ENCODE assay signal across 10 cellular contexts in the genomic region with DNA sequence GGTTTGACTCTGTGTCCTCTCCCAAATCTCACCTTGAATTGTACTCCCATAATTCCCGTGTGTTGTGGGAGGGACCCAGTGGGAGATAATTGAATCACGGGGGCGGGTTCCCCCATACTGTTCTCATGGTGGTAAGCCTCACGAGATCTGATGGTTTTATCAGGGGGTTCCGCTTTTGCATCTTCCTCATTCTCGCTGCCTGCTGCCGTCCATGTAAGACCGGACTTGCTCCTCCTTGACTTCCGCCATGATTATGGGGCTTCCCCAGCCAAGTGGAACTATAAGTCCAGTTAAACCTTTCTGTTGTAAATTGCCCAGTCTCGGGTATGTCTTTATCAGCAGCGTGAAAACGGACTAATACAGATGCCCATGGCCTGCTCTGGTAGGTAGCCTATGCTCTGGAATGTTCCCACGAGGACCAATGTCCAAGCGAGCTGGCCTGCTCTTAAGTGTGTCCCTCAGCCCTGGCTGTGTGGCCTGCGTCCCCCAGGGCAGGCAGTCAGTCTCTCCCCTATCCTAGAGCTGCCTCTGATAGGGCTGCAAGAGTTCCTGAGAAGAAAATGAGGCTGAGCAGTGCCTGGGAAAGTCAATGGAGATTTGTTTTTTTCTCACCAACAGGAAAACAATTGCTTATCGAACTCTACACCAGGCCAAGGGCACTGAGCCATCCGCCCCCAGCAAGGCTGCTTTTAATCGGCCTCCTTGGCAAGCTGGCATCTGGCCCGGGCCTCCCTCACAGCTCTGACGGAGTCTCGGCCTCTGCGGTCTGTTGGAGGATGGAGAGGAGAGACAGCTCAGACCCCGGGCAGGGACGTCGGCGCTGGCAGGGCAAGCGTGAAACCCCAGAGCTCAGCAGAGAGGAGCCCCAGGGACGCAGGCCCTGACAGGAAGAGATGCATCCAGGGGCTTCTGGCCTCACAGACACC. TPM values are rescaled to one million over a fixed set of nuclear protein-coding genes. Genes with fewer than 3 reads are reported as not detected.
DNase-seq lines count a peak whose midpoint lies in the region; ATAC-seq and TF ChIP-seq lines count a peak whose summit lies in the region.
"Had no signal": no experiment of that assay in that cellular context is flagged by ENCODE, and none has a peak within 500 bp of the region (broad histone marks: within the 10 kb centered on the region; RNA-seq: fewer than 3 reads in every experiment).

No MANE protein-coding gene starts in this region.

- H3K27ac ChIP-seq in GM23338 (ENCODE audit: low read depth) (no peak overlapping the region), adrenal gland (peak overlapping the region in 4 of 5 donors; percentile 28 to 85 (median 63))

- H3K4me3 ChIP-seq in GM23338 = no peak overlapping the region
- H3K4me3 ChIP-seq in adrenal gland = no peak overlapping the region
- no peak overlapping the region for H3K4me3 ChIP-seq in skeletal muscle satellite cell (ENCODE audit: low read length)
- H3K4me3 ChIP-seq: transverse colon had no signal

- no peaks in the 10 kb centered on the region for H3K9me3 ChIP-seq in adrenal gland (replicated peaks in 1 of 3)
- H3K9me3 ChIP-seq in skeletal muscle satellite cell (replicated peaks; ENCODE audit: low read length) = no peaks in the 10 kb centered on the region
- H3K9me3 ChIP-seq: transverse colon had no signal

- H3K9ac ChIP-seq in skeletal muscle satellite cell (ENCODE audit: low read depth, low read length) = no peak overlapping the region

- intact Hi-C loops in adrenal gland (cut with DNase I) = no loop called here
- intact Hi-C loops in left ventricle myocardium superior (cut with micrococcal nuclease) = no loop called here

- H4K20me1 ChIP-seq in GM23338 (replicated peaks; ENCODE audit: insufficient read depth) = no peaks in the 10 kb centered on the region; the same call in 1 of the 2 replicates

- TF ChIP-seq CTCF in GM23338 (conservative IDR thresholded peaks at IDR 0.05; ENCODE audit: low read depth in 2 of 2) (no peak), adrenal gland (IDR thresholded peaks at IDR 0.05) (no peak)

- no peak for DNase-seq in GM23338 (ENCODE audit: low spot score)
- peak; percentile 61 to 80 (median 69) for DNase-seq in adrenal gland
- DNase-seq in left ventricle myocardium superior = peak; percentile 66
- DNase-seq in activated CD8-positive, alpha-beta memory T cell treated with anti-CD3 and anti-CD28 coated beads, Interleukin-2, amount 10 ng/mL, durations not matched to agents 7 days and 5 days = no peak
- no peak for DNase-seq in NCI-H2227 treated with DMSO at 0.1 percent for 48 hours (lab: John Stamatoyannopoulos, UW)
- DNase-seq: activated T-cell treated with anti-CD3 and anti-CD28 coated beads, Interleukin-2, amount 50 U/mL, for 48 hours had no signal

- H3K36me3 ChIP-seq in GM23338 (ENCODE audit: insufficient read depth) (no peaks in the 10 kb centered on the region), adrenal gland (replicated peaks in 1 of 2) (peaks cover 0 to 7% of the 10 kb centered on the region in 2 donors), skeletal muscle satellite cell (ENCODE audit: insufficient read depth, low read length) (peaks cover 3% of the 10 kb centered on the region)

- H3K36me3 Mint-ChIP-seq in GM23338 (ENCODE audit: low read depth) = peaks cover 22% of the 10 kb centered on the region
- peaks cover 18% of the 10 kb centered on the region for H3K36me3 Mint-ChIP-seq in activated CD8-positive, alpha-beta memory T cell treated with anti-CD3 and anti-CD28 coated beads, Interleukin-2, amount 10 ng/mL, durations not matched to agents 7 days and 5 days

- ATAC-seq in GM23338 (no peak), left ventricle myocardium superior (peak; percentile 48), HG03025 (IDR thresholded peaks at IDR 0.05; ENCODE audit: low FRiP score, unreplicated experiment) (no peak), HG02678 (IDR thresholded peaks at IDR 0.05; ENCODE audit: unreplicated experiment) (no peak)
- ATAC-seq in activated CD8-positive, alpha-beta memory T cell treated with anti-CD3 and anti-CD28 coated beads, Interleukin-2, amount 10 ng/mL, durations not matched to agents 7 days and 5 days = no peak

- H3K27me3 ChIP-seq in GM23338 (ENCODE audit: insufficient read depth) (no peaks in the 10 kb centered on the region), adrenal gland (no peaks in the 10 kb centered on the region), skeletal muscle satellite cell (ENCODE audit: control insufficient read depth, insufficient read depth, low read length) (no peaks in the 10 kb centered on the region)
- H3K27me3 ChIP-seq: transverse colon had no signal

- H3K27me3 Mint-ChIP-seq in GM23338 (ENCODE audit: insufficient read depth, low read depth, poor library complexity) = peaks cover 9% of the 10 kb centered on the region
- no peaks in the 10 kb centered on the region for H3K27me3 Mint-ChIP-seq in activated CD8-positive, alpha-beta memory T cell treated with anti-CD3 and anti-CD28 coated beads, Interleukin-2, amount 10 ng/mL, durations not matched to agents 7 days and 5 days

- H3K4me3 Mint-ChIP-seq in GM23338 = no peak overlapping the region
- no peak overlapping the region for H3K4me3 Mint-ChIP-seq in activated CD8-positive, alpha-beta memory T cell treated with anti-CD3 and anti-CD28 coated beads, Interleukin-2, amount 10 ng/mL, durations not matched to agents 7 days and 5 days

- no peak overlapping the region for H3K4me2 ChIP-seq in GM23338
- peak overlapping the region; percentile 28 for H3K4me2 ChIP-seq in skeletal muscle satellite cell (ENCODE audit: low read length)

- peak overlapping the region; percentile 65 for H3K27ac Mint-ChIP-seq in GM23338
- H3K27ac Mint-ChIP-seq in activated CD8-positive, alpha-beta memory T cell treated with anti-CD3 and anti-CD28 coated beads, Interleukin-2, amount 10 ng/mL, durations not matched to agents 7 days and 5 days = no peak overlapping the region

- no peak overlapping the region for H2AFZ ChIP-seq in GM23338

- CTCF ChIA-PET in activated CD8-positive, alpha-beta memory T cell treated with anti-CD3 and anti-CD28 coated beads, Interleukin-2, amount 10 ng/mL, durations not matched to agents 7 days and 5 days (lab: Charles Lee) = no interaction called here

- no peak for TF ChIP-seq POLR2A in adrenal gland (IDR thresholded peaks at IDR 0.05)

- 0 out of 2 replicates have a peak, but pooled peaks cover under 1% of the 10 kb centered on the region for H3K79me2 ChIP-seq in GM23338 (replicated peaks; ENCODE audit: insufficient read depth)

- H3K4me1 Mint-ChIP-seq in GM23338 = peaks cover 34% of the 10 kb centered on the region
- H3K4me1 Mint-ChIP-seq in activated CD8-positive, alpha-beta memory T cell treated with anti-CD3 and anti-CD28 coated beads, Interleukin-2, amount 10 ng/mL, durations not matched to agents 7 days and 5 days = peaks cover 4% of the 10 kb centered on the region

- 52 to 71% (median 56%) methylated on average over 19 to 28 of the region's 28 CpGs for WGBS in adrenal gland, 4 donors

- no peaks in the 10 kb centered on the region for H3K9me3 Mint-ChIP-seq in GM23338
- H3K9me3 Mint-ChIP-seq in activated CD8-positive, alpha-beta memory T cell treated with anti-CD3 and anti-CD28 coated beads, Interleukin-2, amount 10 ng/mL, durations not matched to agents 7 days and 5 days (ENCODE audit: low read depth) = no peaks in the 10 kb centered on the region

- H3K4me1 ChIP-seq in GM23338 (ENCODE audit: insufficient read depth) = peaks cover 16% of the 10 kb centered on the region; the same call in 1 of the 2 replicates
- peaks cover 13 to 21% of the 10 kb centered on the region in 2 donors for H3K4me1 ChIP-seq in adrenal gland (replicated peaks in 1 of 2)
- peaks cover 23% of the 10 kb centered on the region for H3K4me1 ChIP-seq in skeletal muscle satellite cell (ENCODE audit: control insufficient read depth, insufficient read depth, low read length)
- H3K4me1 ChIP-seq: transverse colon had no signal

- H3K9me2 ChIP-seq in GM23338 (ENCODE audit: insufficient read depth) = no peaks in the 10 kb centered on the region

- peaks cover 6% of the 10 kb centered on the region; the same call in 1 of the 2 replicates for H3F3A ChIP-seq in GM23338 (replicated peaks; ENCODE audit: low read depth)

TF ChIP-seq in GM23338, 12 proteins besides CTCF, POLR2A, EP300 and RAD21:
- TF ChIP-seq ZNF114 (CRISPR knock-in tag; IDR thresholded peaks at IDR 0.05) (no peak), JUNB (IDR thresholded peaks at IDR 0.05; ENCODE audit: unreplicated experiment) (no peak), ZNF331 (CRISPR knock-in tag; IDR thresholded peaks at IDR 0.05; ENCODE audit: low read depth) (no peak), CREB1 (CRISPR knock-in tag; IDR thresholded peaks at IDR 0.05; ENCODE audit: low read depth) (no peak), POLR2AphosphoS5 (IDR thresholded peaks at IDR 0.05; ENCODE audit: low read depth) (no peak), NANOG (IDR thresholded peaks at IDR 0.05; ENCODE audit: borderline replicate concordance) (no peak)
- TF ChIP-seq, protein P1, sequence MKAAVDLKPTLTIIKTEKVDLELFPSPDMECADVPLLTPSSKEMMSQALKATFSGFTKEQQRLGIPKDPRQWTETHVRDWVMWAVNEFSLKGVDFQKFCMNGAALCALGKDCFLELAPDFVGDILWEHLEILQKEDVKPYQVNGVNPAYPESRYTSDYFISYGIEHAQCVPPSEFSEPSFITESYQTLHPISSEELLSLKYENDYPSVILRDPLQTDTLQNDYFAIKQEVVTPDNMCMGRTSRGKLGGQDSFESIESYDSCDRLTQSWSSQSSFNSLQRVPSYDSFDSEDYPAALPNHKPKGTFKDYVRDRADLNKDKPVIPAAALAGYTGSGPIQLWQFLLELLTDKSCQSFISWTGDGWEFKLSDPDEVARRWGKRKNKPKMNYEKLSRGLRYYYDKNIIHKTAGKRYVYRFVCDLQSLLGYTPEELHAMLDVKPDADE (IDR thresholded peaks at IDR 0.05) = no peak

RNA-seq across cellular contexts. Expression of a gene that starts 17.8 kb away (rescaled TPM):
- total RNA-seq in GM23338 (2014; rRNA removed; shearing (Covaris generic)) = 18.5 and 26.4 TPM in 2 replicates
- polyA plus RNA-seq in GM23338 (2016; fragmentation: Nextera tagmentation; extraction: Ambion mirVana) = 9.5 and 10.3 TPM in 2 replicates
- total RNA-seq in adrenal gland = 10 to 100 TPM; 18.8 to 42.9 (median 31.4) TPM
- polyA plus RNA-seq in adrenal gland = 10 to 100 TPM; 12.8 to 20.5 (median 13.6) TPM
- total RNA-seq in left ventricle myocardium superior = 16.8 TPM
- 20.8 and 22.7 TPM in 2 replicates for total RNA-seq in skeletal muscle satellite cell (2012; rRNA removed)
- 10 to 100 TPM; 34.1 to 37.4 TPM for total RNA-seq in activated CD8-positive, alpha-beta memory T cell treated with anti-CD3 and anti-CD28 coated beads, Interleukin-2, amount 10 ng/mL, durations not matched to agents 7 days and 5 days

Comparison
In these comparisons a context has a peak if more than half of its experiments do, and no peak if none do; other contexts are left out.
1. DNase-seq: peak in adrenal gland (7 of 7) and left ventricle myocardium superior (single experiment); none in GM23338 (single experiment), activated CD8-positive, alpha-beta memory T cell treated with anti-CD3 and anti-CD28 coated beads, Interleukin-2, amount 10 ng/mL, durations not matched to agents 7 days and 5 days (single experiment) and NCI-H2227 treated with DMSO at 0.1 percent for 48 hours (single experiment).